ENCODE assay signal across 20 cellular contexts in the genomic region with DNA sequence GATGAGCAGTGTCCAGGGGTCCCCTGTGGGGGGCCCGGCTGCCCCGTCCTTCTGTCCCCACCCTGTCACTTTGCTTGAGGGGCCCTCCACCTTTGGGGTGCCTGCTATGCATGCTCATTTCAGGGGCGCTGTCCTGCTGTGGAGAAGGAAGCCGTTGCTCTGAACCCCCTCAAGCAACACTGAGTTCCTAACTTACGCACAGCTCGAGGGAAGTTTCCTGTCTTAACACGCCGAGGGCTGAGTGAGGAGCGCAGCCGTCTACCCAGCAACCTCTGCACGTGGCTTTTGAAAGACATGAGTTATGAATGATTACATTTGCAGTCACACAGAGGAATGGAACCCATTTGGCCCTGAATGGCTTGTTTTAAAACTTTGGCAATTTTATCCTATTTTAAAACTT. TPM values are rescaled to one million over a fixed set of nuclear protein-coding genes. Genes with fewer than 3 reads are reported as not detected.
A peak's percentile ranks its signal among the peaks of the same experiment; 100 is the strongest.
DNase-seq lines count a peak whose midpoint lies in the region; ATAC-seq, FAIRE-seq and TF ChIP-seq lines count a peak whose summit lies in the region.
"Had no signal": no experiment of that assay in that cellular context is flagged by ENCODE, and none has a peak within 500 bp of the region (broad histone marks: within the 10 kb centered on the region; RNA-seq: fewer than 3 reads in every experiment).

No MANE protein-coding gene starts in this region.

- intact Hi-C loops in K562 (cut with micrococcal nuclease), result no loop called here

- H3K4me1 ChIP-seq in K562 (replicated peaks in 1 of 2; ENCODE audit: control insufficient read depth in 2 of 2, insufficient read depth in 2 of 2, low read length in 2 of 2), result peaks cover 0 to 16% of the 10 kb centered on the region in 2 experiments; a peak in 2 of 5 replicates

- H3K4me3 ChIP-seq in K562, result no peak overlapping the region
- H3K4me3 ChIP-seq: esophagus squamous epithelium, lung had no signal

- H3K4me1 Mint-ChIP-seq in activated naive CD4-positive, alpha-beta T cell treated with anti-CD3 and anti-CD28 coated beads, Interleukin-2, amount 10 ng/mL, durations not matched to agents 7 days and 5 days, result peaks cover 32% of the 10 kb centered on the region

- TF ChIP-seq RAD21 in K562 (CRISPR knock-in tag; conservative IDR thresholded peaks at IDR 0.05 in 1 of 2, IDR thresholded peaks at IDR 0.05 in 1 of 2), result no peak

- no peak for TF ChIP-seq POLR2A in K562 (conservative IDR thresholded peaks at IDR 0.05)

- no TSS peak for BruUV-seq in K562 (replicated peaks; lab: Mats Ljungman, UMichigan)

- H3K27me3 ChIP-seq in K562 (ENCODE audit: control insufficient read depth in 2 of 2, insufficient read depth in 2 of 2, low read length in 2 of 2), result peaks cover 34 to 97% of the 10 kb centered on the region in 2 experiments

- no peaks in the 10 kb centered on the region for H3K9me3 ChIP-seq in K562 (replicated peaks; ENCODE audit: control insufficient read depth, insufficient read depth, low read depth, low read length)
- H3K9me3 ChIP-seq: esophagus squamous epithelium, neutrophil had no signal

- H3K4me3 Mint-ChIP-seq in activated naive CD4-positive, alpha-beta T cell treated with anti-CD3 and anti-CD28 coated beads, Interleukin-2, amount 10 ng/mL, durations not matched to agents 7 days and 5 days, result no peak overlapping the region
- H3K4me3 Mint-ChIP-seq: activated T-cell treated with anti-CD3 and anti-CD28 coated beads, Interleukin-2, amount 50 U/mL, for 4 hours had no signal

- in situ Hi-C loops in K562 (cut with MboI), result loop anchor here (25.0 kb wide), 1 partner anchor 389 kb away; no protein-coding TSS in a partner anchor

- H3K27me3 Mint-ChIP-seq in activated naive CD4-positive, alpha-beta T cell treated with anti-CD3 and anti-CD28 coated beads, Interleukin-2, amount 10 ng/mL, durations not matched to agents 7 days and 5 days, result peaks cover 51% of the 10 kb centered on the region

- no peaks in the 10 kb centered on the region for H3K9me1 ChIP-seq in K562 (ENCODE audit: control insufficient read depth, insufficient read depth, low read length)

- no peak overlapping the region for H3K9ac ChIP-seq in K562 (ENCODE audit: insufficient read depth in 1 of 2, low read depth in 2 of 2, low read length in 2 of 2)

- H3K27ac ChIP-seq in K562 (ENCODE audit: extremely low read depth, low read depth, low read length), result no peak overlapping the region
- H3K27ac ChIP-seq: neutrophil had no signal

- H3K27ac Mint-ChIP-seq in activated naive CD4-positive, alpha-beta T cell treated with anti-CD3 and anti-CD28 coated beads, Interleukin-2, amount 10 ng/mL, durations not matched to agents 7 days and 5 days, result peak overlapping the region; percentile 55

- no peak for FAIRE-seq in K562 (lab: Jason Lieb, UNC)
- FAIRE-seq: colon, D721Med, H1 had no signal

- CTCF ChIA-PET in activated naive CD4-positive, alpha-beta T cell treated with anti-CD3 and anti-CD28 coated beads, Interleukin-2, amount 10 ng/mL, durations not matched to agents 7 days and 5 days (lab: Charles Lee), result interaction anchor here (0.9 kb wide), 1 partner anchor 16 kb away, joined by 3 read pairs; no protein-coding TSS in a partner anchor
- CTCF ChIA-PET in K562 (lab: Yijun Ruan, JAX; ENCODE audit: low intra/inter-chr PET ratio), result no interaction called here

- no peaks in the 10 kb centered on the region for H3K79me2 ChIP-seq in K562 (ENCODE audit: control insufficient read depth, insufficient read depth, low read length)

- peaks cover 3% of the 10 kb centered on the region for H3K36me3 Mint-ChIP-seq in activated naive CD4-positive, alpha-beta T cell treated with anti-CD3 and anti-CD28 coated beads, Interleukin-2, amount 10 ng/mL, durations not matched to agents 7 days and 5 days

- H3K4me2 ChIP-seq in K562 (ENCODE audit: insufficient read depth, low read length), result no peak overlapping the region

- H4K20me1 ChIP-seq in K562 (replicated peaks; ENCODE audit: control insufficient read depth, insufficient read depth, low read length), result peaks cover 5% of the 10 kb centered on the region; the same call in 1 of the 2 replicates

- peak; percentile 46 for DNase-seq in activated naive CD4-positive, alpha-beta T cell treated with anti-CD3 and anti-CD28 coated beads, Interleukin-2, amount 10 ng/mL, durations not matched to agents 7 days and 5 days
- no peak for DNase-seq in activated naive CD4-positive, alpha-beta T cell treated with Interleukin-2 at 50 U/mL for 16 hours
- DNase-seq in K562 (ENCODE audit: extremely low read depth in 1 of 4, low spot score in 3 of 4) (no peak), left lobe of liver (ENCODE audit: low spot score) (peak; percentile 27), ureter (ENCODE audit: low spot score) (peak; percentile 63), NOMO-1 (lab: John Stamatoyannopoulos, UW; ENCODE audit: unreplicated experiment in 2 of 2) (no peak), GOT3 (lab: John Stamatoyannopoulos, UW) (no peak)
- DNase-seq: activated T-cell treated with anti-CD3 and anti-CD28 coated beads, Interleukin-2, amount 50 U/mL, for 4 hours; amygdala; esophagus squamous epithelium; KBM-7; NCI-H146; NCI-H510A; stimulated activated naive CD4-positive, alpha-beta T cell treated with Interleukin-2 at 50 U/mL for 16 hours had no signal

- H3K36me3 ChIP-seq in K562 (ENCODE audit: control insufficient read depth, insufficient read depth, low read length), result no peaks in the 10 kb centered on the region
- H3K36me3 ChIP-seq: esophagus squamous epithelium, neutrophil had no signal

- TF ChIP-seq EP300 in K562 (IDR thresholded peaks at IDR 0.05; ENCODE audit: low read length), result no peak

- POLR2A ChIA-PET in K562 (lab: Yijun Ruan, JAX), result interaction anchor here (0.6 kb wide), 1 partner anchor 12 kb away, joined by 3 read pairs; no protein-coding TSS in a partner anchor

- H3K9me3 Mint-ChIP-seq in activated naive CD4-positive, alpha-beta T cell treated with anti-CD3 and anti-CD28 coated beads, Interleukin-2, amount 10 ng/mL, durations not matched to agents 7 days and 5 days, result no peaks in the 10 kb centered on the region
- H3K9me3 Mint-ChIP-seq: activated T-cell treated with anti-CD3 and anti-CD28 coated beads, Interleukin-2, amount 50 U/mL, for 4 hours had no signal

- TF ChIP-seq CTCF in K562 (IDR thresholded peaks at IDR 0.05 in 2 of 3, conservative IDR thresholded peaks at IDR 0.05 in 1 of 3; ENCODE audit: insufficient read depth in 2 of 3, low read depth in 1 of 3, low read length in 3 of 3), result no peak

- WGBS in K562 (ENCODE audit: insufficient coverage, low coverage, missing lambda C conversion rate), result 1% methylated on average over 10 of the region's 11 CpGs

- H2AFZ ChIP-seq in K562 (ENCODE audit: low read depth, low read length), result no peak overlapping the region

- ATAC-seq in K562, result peak; percentile 38; the same call in 1 of the 3 replicates
- ATAC-seq in left lobe of liver, result no peak
- no peak for ATAC-seq in HG03095 (IDR thresholded peaks at IDR 0.05; ENCODE audit: unreplicated experiment)

TF ChIP-seq in K562, 482 proteins besides CTCF, POLR2A, EP300 and RAD21 (continues in another document):
- no peak for TF ChIP-seq SMARCA4 (IDR thresholded peaks at IDR 0.05)
- TF ChIP-seq HNRNPLL (IDR thresholded peaks at IDR 0.05; ENCODE audit: low read depth, low read length, poor library complexity, severe bottlenecking), result peak; percentile 56
- TF ChIP-seq, protein P1, sequence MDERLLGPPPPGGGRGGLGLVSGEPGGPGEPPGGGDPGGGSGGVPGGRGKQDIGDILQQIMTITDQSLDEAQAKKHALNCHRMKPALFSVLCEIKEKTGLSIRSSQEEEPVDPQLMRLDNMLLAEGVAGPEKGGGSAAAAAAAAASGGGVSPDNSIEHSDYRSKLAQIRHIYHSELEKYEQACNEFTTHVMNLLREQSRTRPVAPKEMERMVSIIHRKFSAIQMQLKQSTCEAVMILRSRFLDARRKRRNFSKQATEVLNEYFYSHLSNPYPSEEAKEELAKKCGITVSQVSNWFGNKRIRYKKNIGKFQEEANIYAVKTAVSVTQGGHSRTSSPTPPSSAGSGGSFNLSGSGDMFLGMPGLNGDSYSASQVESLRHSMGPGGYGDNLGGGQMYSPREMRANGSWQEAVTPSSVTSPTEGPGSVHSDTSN (CRISPR knock-in tag; IDR thresholded peaks at IDR 0.05; ENCODE audit: low read depth), result no peak
- TF ChIP-seq, protein P1 (tag; conservative IDR thresholded peaks at IDR 0.05; ENCODE audit: low read depth), result 0 out of 2 replicates have a peak, but pooled peaks have one; percentile 22
- TF ChIP-seq ZNF707 (CRISPR knock-in tag; conservative IDR thresholded peaks at IDR 0.05), result no peak
- no peak for TF ChIP-seq ADNP (tag; IDR thresholded peaks at IDR 0.05)
- TF ChIP-seq MCM3 (IDR thresholded peaks at IDR 0.05), result no peak
- peak; percentile 27; the same call in 1 of the 2 replicates for TF ChIP-seq L3MBTL2 (IDR thresholded peaks at IDR 0.05)
- no peak for TF ChIP-seq ILF3 (IDR thresholded peaks at IDR 0.05; ENCODE audit: borderline replicate concordance)

RNA-seq across cellular contexts. Expression of gene RAMP1, which starts 14.0 kb away (rescaled TPM):
- not detected in 2 replicates for total RNA-seq in K562 (2011; cell fraction: chromatin; rRNA removed; ENCODE audit: low replicate concordance)
- total RNA-seq in K562 (2011; cell fraction: nucleolus; rRNA removed), result 0.79 and 2.5 TPM in 2 replicates
- total RNA-seq in K562 (2011; cell fraction: nucleoplasm; rRNA removed), result 0.51 and 0.76 TPM in 2 replicates
- total RNA-seq in K562 (2014; rRNA removed) (0.77 TPM in 1 of 2 replicates, not detected in the other), K562 (2014; rRNA removed; fragmentation: Illumina TruSeq; extraction: Trizol) (not detected in 2 replicates), K562 (2015; rRNA removed; fragmentation: Illumina TruSeq; extraction: Trizol) (not detected in 2 replicates), K562 (2021) (0.29 TPM in 1 of 2 replicates, not detected in the other), left lobe of liver (10.0 TPM), ureter (49.0 TPM)
- polyA plus RNA-seq in K562 (2011; rRNA removed) (0.28 and 0.72 TPM in 2 replicates), K562 (2014; fragmentation: Illumina TruSeq; extraction: Trizol) (not detected in 2 replicates), K562 (2014; fragmentation: Nextera tagmentation; extraction: Ambion mirVana) (not detected), K562 (2014; rRNA removed) (not detected in 2 replicates)
- 0.37 and 3.7 TPM in 2 replicates for polyA plus RNA-seq in K562 (2011; cell fraction: cytosol; rRNA removed)
- 0.13 and 0.37 TPM in 2 replicates for polyA plus RNA-seq in K562 (2011; cell fraction: nucleus; rRNA removed)
- polyA plus RNA-seq in K562 (2012), result 0.29 and 0.36 TPM in 2 replicates
- polyA minus RNA-seq in K562 (2011; rRNA and poly(A)+ RNA removed), result not detected in 2 replicates
- polyA minus RNA-seq in K562 (2011; cell fraction: cytosol; rRNA and poly(A)+ RNA removed), result not detected in 2 replicates
- polyA minus RNA-seq in K562 (2011; cell fraction: nucleus; rRNA and poly(A)+ RNA removed), result not detected in 2 replicates

Comparison
In these comparisons a context has a peak if more than half of its experiments do, and no peak if none do; other contexts are left out.
1. DNase-seq: peak in activated naive CD4-positive, alpha-beta T cell treated with anti-CD3 and anti-CD28 coated beads, Interleukin-2, amount 10 ng/mL, durations not matched to agents 7 days and 5 days (single experiment), left lobe of liver (single experiment) and ureter (single experiment); none in activated naive CD4-positive, alpha-beta T cell treated with Interleukin-2 at 50 U/mL for 16 hours (single experiment), K562 (0 of 4), NOMO-1 (0 of 2) and GOT3 (single experiment).